In the genomic region with DNA sequence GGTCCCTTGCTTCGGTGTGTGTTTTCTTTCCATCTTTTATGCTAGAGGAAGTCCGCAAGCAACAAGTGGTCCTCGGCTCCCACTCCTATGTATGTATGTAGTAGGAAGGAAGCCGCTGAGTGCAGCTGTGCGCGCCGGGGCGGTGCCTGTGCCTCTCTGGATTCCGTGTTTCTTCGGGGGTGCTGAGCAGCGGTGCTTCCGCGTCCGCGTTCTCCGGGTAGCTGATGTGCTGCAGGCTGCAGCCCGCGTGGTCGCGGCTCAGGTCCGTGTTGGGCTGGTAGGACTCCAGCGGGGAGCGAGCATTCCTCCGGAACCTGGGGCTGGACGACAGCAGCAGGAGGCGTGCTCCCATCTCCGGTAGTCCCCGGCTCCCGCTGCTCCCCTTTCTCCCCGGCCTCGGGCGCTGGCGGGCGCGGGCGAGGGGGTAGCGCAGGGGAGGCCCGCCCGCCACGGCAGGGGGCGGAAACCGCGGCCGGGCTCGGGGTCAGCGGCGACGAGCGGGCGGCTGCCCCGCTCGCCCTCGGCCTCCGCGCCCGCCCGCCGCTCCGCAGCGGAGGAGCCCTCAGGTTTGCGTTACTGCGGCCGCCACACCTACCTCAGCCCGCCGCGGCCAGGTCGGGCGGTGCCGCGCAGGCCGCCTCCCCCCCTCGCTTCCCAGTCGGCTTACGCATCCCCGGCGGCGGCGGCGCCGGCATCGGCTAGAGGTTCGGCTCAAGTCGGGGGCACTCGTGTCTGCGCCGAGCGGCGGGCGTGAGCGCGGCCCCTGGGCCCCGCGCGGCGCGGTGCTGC, we compare ENCODE assay signal across 8 cellular contexts. TPM values are rescaled to one million over a fixed set of nuclear protein-coding genes. Genes with fewer than 3 reads are reported as not detected.
DNase-seq lines count a peak whose midpoint lies in the region; ATAC-seq and TF ChIP-seq lines count a peak whose summit lies in the region.

No MANE protein-coding gene starts in this region.

- H3K27ac ChIP-seq in epithelial cell of prostate: peak overlapping the region; percentile 73

- DNase-seq in BJ (ENCODE audit: low read depth) (no peak), NCI-H82 treated with DMSO at 0.1 percent for 48 hours (lab: John Stamatoyannopoulos, UW; ENCODE audit: unreplicated experiment) (peak; percentile 75), epithelial cell of prostate (ENCODE audit: low read depth, low spot score) (peak; percentile 52), myocyte (ENCODE audit: low read depth) (peak; percentile 51)
- DNase-seq in activated CD8-positive, alpha-beta memory T cell treated with anti-CD3 and anti-CD28 coated beads, Interleukin-2, amount 50 U/mL, for 4 hours: peak; percentile 71
- DNase-seq in stimulated activated CD8-positive, alpha-beta memory T cell treated with anti-CD3 and anti-CD28 coated beads, Interleukin-7, amount 100 ng/mL, for 4 hours (ENCODE audit: low read depth in 2 of 2): peak; percentile 39 to 62

- H3K27me3 ChIP-seq in BJ (ENCODE audit: control insufficient read depth, insufficient read depth, low read length): no peaks in the 10 kb centered on the region

- 0 out of 2 replicates have a peak, but pooled peaks have one; percentile 14 for TF ChIP-seq CTCF in BJ (IDR thresholded peaks at IDR 0.05; ENCODE audit: insufficient read depth, low read depth, low read length)

- peak overlapping the region; percentile 86 for H3K4me3 ChIP-seq in BJ (ENCODE audit: low read depth, low read length)

- CTCF ChIA-PET in BJ (lab: Yijun Ruan, JAX): interaction anchor here (1.2 to 4.1 kb wide), 4 partner anchors 14 to 239 kb away, joined by 3 to 17 read pairs (median 6); partner anchors contain the start of gene NOG

- POLR2A ChIA-PET in BJ (lab: Charles Lee): no interaction called here

- ATAC-seq in HG03342 (IDR thresholded peaks at IDR 0.05; ENCODE audit: unreplicated experiment): peak; percentile 50

- peak; percentile 61 for TF ChIP-seq POLR2A in GM19193 (IDR thresholded peaks at IDR 0.05; ENCODE audit: extremely low read depth, insufficient read depth, insufficient read length)

- H3K36me3 ChIP-seq in BJ (ENCODE audit: control insufficient read depth, insufficient read depth, low read length): peaks cover 2% of the 10 kb centered on the region; the same call in 1 of the 2 replicates

RNA-seq across cellular contexts. Expression of gene C17orf67, which starts 0.5 kb away (rescaled TPM):
- 0.49 and 0.50 TPM in 2 replicates for polyA plus RNA-seq in BJ (2011; rRNA removed)
- polyA minus RNA-seq in BJ (2011; rRNA and poly(A)+ RNA removed): 0.10 and 0.52 TPM in 2 replicates
- 2.1 and 5.7 TPM in 2 replicates for total RNA-seq in myocyte
- 1.2 TPM for polyA plus RNA-seq in myocyte (2012)

RNA-seq across cellular contexts. Expression of gene DGKE, which starts 0.7 kb away (rescaled TPM):
- 1.9 and 2.1 TPM in 2 replicates for polyA plus RNA-seq in BJ (2011; rRNA removed)
- polyA minus RNA-seq in BJ (2011; rRNA and poly(A)+ RNA removed): 1.5 and 1.6 TPM in 2 replicates
- total RNA-seq in myocyte: 2.7 and 3.1 TPM in 2 replicates
- polyA plus RNA-seq in myocyte (2012): 0.69 TPM
